ENCODE assay signal across 28 cellular contexts in the genomic region with DNA sequence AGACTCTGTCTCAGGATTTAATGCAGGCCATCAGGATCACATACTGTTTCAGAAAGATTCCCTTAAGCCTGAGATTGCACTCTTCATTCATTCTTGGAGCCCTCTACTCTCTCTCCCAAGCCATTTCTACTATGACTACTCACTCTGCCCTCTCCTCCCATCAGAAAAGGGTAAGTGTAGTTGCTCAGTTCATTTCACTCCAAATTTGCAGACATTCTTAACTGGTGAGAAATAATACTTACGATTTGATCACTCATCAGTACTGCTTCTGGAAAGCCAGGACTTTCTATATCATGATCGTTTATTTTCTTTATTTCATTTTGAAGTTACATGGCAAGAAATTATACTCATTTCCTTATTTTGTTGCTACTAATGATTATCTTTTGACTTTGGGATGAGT. TPM values are rescaled to one million over a fixed set of nuclear protein-coding genes. Genes with fewer than 3 reads are reported as not detected.
"Had no signal": no experiment of that assay in that cellular context is flagged by ENCODE, and none has a peak within 500 bp of the region (broad histone marks: within the 10 kb centered on the region; RNA-seq: fewer than 3 reads in every experiment).

No MANE protein-coding gene starts in this region.

- H3K4me3 Mint-ChIP-seq: activated CD8-positive, alpha-beta T cell treated with anti-CD3 and anti-CD28 coated beads for 36 hours; activated naive CD8-positive, alpha-beta T cell; activated T-cell treated with anti-CD3 and anti-CD28 coated beads, Interleukin-2, amount 50 U/mL, for 4 hours; activated T-helper 17 cell treated with anti-CD3 and anti-CD28 coated beads, Interleukin-2, amount 50 U/mL, for 72 hours; WTC11 had no signal

- DNase-seq: activated CD4-positive, alpha-beta T cell treated with anti-CD3 and anti-CD28 coated beads for 1 hour; activated CD4-positive, alpha-beta T cell treated with anti-CD3 and anti-CD28 coated beads for 48 hours; activated CD4-positive, alpha-beta T cell treated with anti-CD3 and anti-CD28 coated beads, Interleukin-2, amount 50 U/mL, for 1 hour; activated CD4-positive, alpha-beta T cell treated with anti-CD3 and anti-CD28 coated beads, Interleukin-2, amount 50 U/mL, for 48 hours; activated CD8-positive, alpha-beta memory T cell treated with anti-CD3 and anti-CD28 coated beads for 24 hours; activated CD8-positive, alpha-beta T cell treated with anti-CD3 and anti-CD28 coated beads for 36 hours; activated effector memory CD4-positive, alpha-beta T cell treated with Interleukin-2 at 50 U/mL for 16 hours; activated gamma-delta T cell treated with Interleukin-2 at 50 U/mL for 16 hours; activated naive CD4-positive, alpha-beta T cell treated with anti-CD3 and anti-CD28 coated beads, Interleukin-2, amount 50 U/mL, for 16 hours; activated naive CD4-positive, alpha-beta T cell treated with Interleukin-2 at 50 U/mL for 16 hours; activated T-cell treated with anti-CD3 and anti-CD28 coated beads, Interleukin-2, amount 50 U/mL, for 4 hours; amniotic stem cell; anterior cingulate cortex; caudate nucleus; cortex of kidney; dermis blood vessel endothelial cell; effector CD8-positive, alpha-beta T cell; esophagus squamous epithelium; foreskin melanocyte had no signal

- H3K9me3 ChIP-seq: esophagus squamous epithelium, gastroesophageal sphincter had no signal

- H3K4me1 Mint-ChIP-seq: activated T-helper 17 cell treated with anti-CD3 and anti-CD28 coated beads, Interleukin-2, amount 50 U/mL, for 72 hours had no signal

- ATAC-seq: activated CD8-positive, alpha-beta T cell treated with anti-CD3 and anti-CD28 coated beads for 36 hours; activated T-cell treated with anti-CD3 and anti-CD28 coated beads, Interleukin-2, amount 50 U/mL, for 4 hours; activated T-helper 17 cell treated with anti-CD3 and anti-CD28 coated beads, Interleukin-2, amount 50 U/mL, for 72 hours; gastroesophageal sphincter; WTC11 had no signal

- H3K27me3 ChIP-seq: brain microvascular endothelial cell, gastroesophageal sphincter had no signal

- H3K9me3 Mint-ChIP-seq: activated CD8-positive, alpha-beta T cell treated with anti-CD3 and anti-CD28 coated beads for 36 hours; activated T-cell treated with anti-CD3 and anti-CD28 coated beads, Interleukin-2, amount 50 U/mL, for 4 hours; activated T-helper 17 cell treated with anti-CD3 and anti-CD28 coated beads, Interleukin-2, amount 50 U/mL, for 72 hours; WTC11 had no signal

- H3K36me3 ChIP-seq: brain microvascular endothelial cell, esophagus squamous epithelium, gastroesophageal sphincter had no signal

- H3K4me3 ChIP-seq: esophagus squamous epithelium, gastroesophageal sphincter had no signal

- H3K27ac ChIP-seq: brain microvascular endothelial cell, epithelial cell of prostate, gastroesophageal sphincter, VCaP had no signal

- H3K27ac Mint-ChIP-seq: activated CD8-positive, alpha-beta T cell treated with anti-CD3 and anti-CD28 coated beads for 36 hours; activated naive CD8-positive, alpha-beta T cell; activated T-helper 17 cell treated with anti-CD3 and anti-CD28 coated beads, Interleukin-2, amount 50 U/mL, for 72 hours; WTC11 had no signal

RNA-seq across cellular contexts. Expression of gene RERG, which starts 3.9 kb away (rescaled TPM):
- total RNA-seq: activated CD8-positive, alpha-beta T cell treated with anti-CD3 and anti-CD28 coated beads for 36 hours; activated T-helper 17 cell treated with anti-CD3 and anti-CD28 coated beads, Interleukin-2, amount 50 U/mL, for 72 hours; endothelial cell of umbilical vein; glomerular endothelial cell had no signal
- polyA plus RNA-seq: endothelial cell of umbilical vein had no signal
